3 cellular contexts compared by ENCODE assay signal in the genomic region with DNA sequence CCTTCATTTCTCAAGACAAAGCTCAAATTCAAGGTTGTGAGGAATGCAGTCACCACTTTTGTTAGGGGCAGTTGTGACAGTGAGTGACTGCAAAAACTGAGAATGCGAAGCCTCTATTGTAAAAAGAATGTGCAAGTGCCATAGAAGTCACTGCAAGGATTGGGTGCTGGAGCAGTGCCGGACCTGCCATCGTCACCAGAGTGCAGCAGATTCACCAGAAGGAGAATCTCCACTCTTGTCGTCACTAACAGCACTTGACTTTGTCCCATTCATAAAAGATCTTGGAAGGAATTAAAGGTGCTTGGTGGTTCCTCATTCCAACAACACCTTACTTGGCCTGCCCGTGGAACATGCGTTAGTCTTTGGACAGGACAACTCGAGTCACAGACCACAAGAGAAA. TPM values are rescaled to one million over a fixed set of nuclear protein-coding genes. Genes with fewer than 3 reads are reported as not detected.
"Had no signal": no experiment of that assay in that cellular context is flagged by ENCODE, and none has a peak within 500 bp of the region (broad histone marks: within the 10 kb centered on the region; RNA-seq: fewer than 3 reads in every experiment).

No MANE protein-coding gene starts in this region.

RNA-seq across cellular contexts. Expression of a gene that starts 33.8 kb away (rescaled TPM):
- total RNA-seq: HFFc6, HT1080, IMR-90 had no signal
- polyA plus RNA-seq: IMR-90 had no signal
